In genomic region chr9:136365775-136366223, GRCh38 we compare ENCODE assay signal across 22 cellular contexts. TPM values are rescaled to one million over a fixed set of nuclear protein-coding genes. Genes with fewer than 3 reads are reported as not detected.
A peak's percentile ranks its signal among the peaks of the same experiment; 100 is the strongest.
DNase-seq lines count a peak whose midpoint lies in the region; ATAC-seq and TF ChIP-seq lines count a peak whose summit lies in the region.
"Had no signal": no experiment of that assay in that cellular context is flagged by ENCODE, and none has a peak within 500 bp of the region (broad histone marks: within the 10 kb centered on the region; RNA-seq: fewer than 3 reads in every experiment).

No MANE protein-coding gene starts in this region.

- H3K4me3 ChIP-seq in OCI-LY3 (ENCODE audit: low read length) (no peak overlapping the region), lower lobe of right lung (no peak overlapping the region), BE2C (ENCODE audit: low read depth, low read length) (no peak overlapping the region)
- H3K4me3 ChIP-seq: A549, coronary artery had no signal

- H4K20me1 ChIP-seq in OCI-LY3 (ENCODE audit: insufficient read depth, low read length), result no peaks in the 10 kb centered on the region

- DNase-seq in activated naive CD8-positive, alpha-beta T cell treated with anti-CD3 and anti-CD28 coated beads for 36 hours, result no peak
- DNase-seq in activated naive CD8-positive, alpha-beta T cell treated with anti-CD3 and anti-CD28 coated beads, Interleukin-2, amount 50 U/mL, for 24 hours, result no peak
- DNase-seq in lower lobe of right lung, result peak; percentile 75
- no peak for DNase-seq in BE2C
- no peak for DNase-seq in osteocyte (ENCODE audit: extremely low spot score, unreplicated experiment)
- no peak for DNase-seq in activated naive CD4-positive, alpha-beta T cell treated with anti-CD3 and anti-CD28 coated beads, Interleukin-2, amount 50 U/mL, for 72 hours (ENCODE audit: low spot score in 2 of 2)
- no peak for DNase-seq in stimulated activated naive CD4-positive, alpha-beta T cell treated with Interleukin-2 at 50 U/mL for 16 hours (lab: John Stamatoyannopoulos, UW)
- DNase-seq: activated CD4-positive, alpha-beta T cell treated with anti-CD3 and anti-CD28 coated beads for 36 hours; activated CD8-positive, alpha-beta memory T cell treated with anti-CD3 and anti-CD28 coated beads, Interleukin-2, amount 10 ng/mL, durations not matched to agents 7 days and 5 days; CD4-positive, alpha-beta T cell; DMS153; immature natural killer cell; NCI-H1092; OCI-M1; SHP77 treated with DMSO at 0.1 percent for 48 hours; stimulated activated CD4-positive, alpha-beta T cell treated with anti-CD3 and anti-CD28 coated beads, Interleukin-2, amount 100 ng/mL, for 24 hours; trophoblast cell had no signal

- no peaks in the 10 kb centered on the region for H3K27me3 Mint-ChIP-seq in activated naive CD8-positive, alpha-beta T cell treated with anti-CD3 and anti-CD28 coated beads for 36 hours
- H3K27me3 Mint-ChIP-seq in activated naive CD8-positive, alpha-beta T cell treated with anti-CD3 and anti-CD28 coated beads, Interleukin-2, amount 50 U/mL, for 24 hours, result no peaks in the 10 kb centered on the region
- no peaks in the 10 kb centered on the region for H3K27me3 Mint-ChIP-seq in osteocyte (ENCODE audit: unreplicated experiment)
- H3K27me3 Mint-ChIP-seq: activated CD4-positive, alpha-beta T cell treated with anti-CD3 and anti-CD28 coated beads for 36 hours; activated CD8-positive, alpha-beta memory T cell treated with anti-CD3 and anti-CD28 coated beads, Interleukin-2, amount 10 ng/mL, durations not matched to agents 7 days and 5 days; CD4-positive, alpha-beta T cell; stimulated activated naive CD8-positive, alpha-beta T cell treated with anti-CD3 and anti-CD28 coated beads, Interleukin-15, Interleukin-2, amounts not matched to agents 100 ng/mL and 50 ng/mL, for 24 hours had no signal

- H3K9me3 Mint-ChIP-seq in activated naive CD8-positive, alpha-beta T cell treated with anti-CD3 and anti-CD28 coated beads for 36 hours, result no peaks in the 10 kb centered on the region
- H3K9me3 Mint-ChIP-seq in activated naive CD8-positive, alpha-beta T cell treated with anti-CD3 and anti-CD28 coated beads, Interleukin-2, amount 50 U/mL, for 24 hours, result no peaks in the 10 kb centered on the region
- H3K9me3 Mint-ChIP-seq in osteocyte (ENCODE audit: unreplicated experiment), result no peaks in the 10 kb centered on the region
- H3K9me3 Mint-ChIP-seq in activated naive CD4-positive, alpha-beta T cell treated with anti-CD3 and anti-CD28 coated beads, Interleukin-2, amount 50 U/mL, for 72 hours, result no peaks in the 10 kb centered on the region
- H3K9me3 Mint-ChIP-seq: CD4-positive, alpha-beta T cell; immature natural killer cell; stimulated activated naive CD8-positive, alpha-beta T cell treated with anti-CD3 and anti-CD28 coated beads, Interleukin-15, Interleukin-2, amounts not matched to agents 100 ng/mL and 50 ng/mL, for 24 hours had no signal

- peaks cover 18% of the 10 kb centered on the region for H3K4me1 ChIP-seq in OCI-LY3 (ENCODE audit: low read length)
- H3K4me1 ChIP-seq in lower lobe of right lung, result peaks cover 28% of the 10 kb centered on the region
- peaks cover 39% of the 10 kb centered on the region for H3K4me1 ChIP-seq in BE2C

- peak overlapping the region; percentile 29 for H3K27ac Mint-ChIP-seq in activated naive CD8-positive, alpha-beta T cell treated with anti-CD3 and anti-CD28 coated beads for 36 hours
- H3K27ac Mint-ChIP-seq in activated naive CD8-positive, alpha-beta T cell treated with anti-CD3 and anti-CD28 coated beads, Interleukin-2, amount 50 U/mL, for 24 hours, result no peak overlapping the region
- H3K27ac Mint-ChIP-seq in osteocyte (ENCODE audit: unreplicated experiment), result no peak overlapping the region
- H3K27ac Mint-ChIP-seq in activated naive CD4-positive, alpha-beta T cell treated with anti-CD3 and anti-CD28 coated beads, Interleukin-2, amount 50 U/mL, for 72 hours, result peak overlapping the region in 1 of 2 donors; percentile 40
- H3K27ac Mint-ChIP-seq: activated CD4-positive, alpha-beta T cell treated with anti-CD3 and anti-CD28 coated beads for 36 hours; activated CD8-positive, alpha-beta memory T cell treated with anti-CD3 and anti-CD28 coated beads, Interleukin-2, amount 10 ng/mL, durations not matched to agents 7 days and 5 days; CD4-positive, alpha-beta T cell; immature natural killer cell; stimulated activated naive CD8-positive, alpha-beta T cell treated with anti-CD3 and anti-CD28 coated beads, Interleukin-15, Interleukin-2, amounts not matched to agents 100 ng/mL and 50 ng/mL, for 24 hours had no signal

- H3K79me2 ChIP-seq in OCI-LY3 (ENCODE audit: low read length), result no peaks in the 10 kb centered on the region

- H3K4me1 Mint-ChIP-seq in activated naive CD8-positive, alpha-beta T cell treated with anti-CD3 and anti-CD28 coated beads for 36 hours, result peaks cover 2% of the 10 kb centered on the region
- peaks cover 6% of the 10 kb centered on the region for H3K4me1 Mint-ChIP-seq in activated naive CD8-positive, alpha-beta T cell treated with anti-CD3 and anti-CD28 coated beads, Interleukin-2, amount 50 U/mL, for 24 hours
- peaks cover 2% of the 10 kb centered on the region for H3K4me1 Mint-ChIP-seq in osteocyte (ENCODE audit: unreplicated experiment)

- TF ChIP-seq CTCF in OCI-LY3 (IDR thresholded peaks at IDR 0.05; ENCODE audit: low read depth, low read length) (no peak), lower lobe of right lung (IDR thresholded peaks at IDR 0.05) (no peak), BE2C (IDR thresholded peaks at IDR 0.05; ENCODE audit: low read depth, low read length) (no peak), osteocyte (IDR thresholded peaks at IDR 0.05) (no peak)

- H3K4me3 Mint-ChIP-seq in activated naive CD8-positive, alpha-beta T cell treated with anti-CD3 and anti-CD28 coated beads for 36 hours, result no peak overlapping the region
- H3K4me3 Mint-ChIP-seq in activated naive CD8-positive, alpha-beta T cell treated with anti-CD3 and anti-CD28 coated beads, Interleukin-2, amount 50 U/mL, for 24 hours, result no peak overlapping the region
- no peak overlapping the region for H3K4me3 Mint-ChIP-seq in osteocyte (ENCODE audit: unreplicated experiment)
- H3K4me3 Mint-ChIP-seq: activated CD4-positive, alpha-beta T cell treated with anti-CD3 and anti-CD28 coated beads for 36 hours; activated CD8-positive, alpha-beta memory T cell treated with anti-CD3 and anti-CD28 coated beads, Interleukin-2, amount 10 ng/mL, durations not matched to agents 7 days and 5 days; stimulated activated naive CD8-positive, alpha-beta T cell treated with anti-CD3 and anti-CD28 coated beads, Interleukin-15, Interleukin-2, amounts not matched to agents 100 ng/mL and 50 ng/mL, for 24 hours had no signal

- H2AFZ ChIP-seq in OCI-LY3 (ENCODE audit: low read depth, low read length), result peak overlapping the region; percentile 54; the same call in 1 of the 2 replicates

- no peaks in the 10 kb centered on the region for H3K27me3 ChIP-seq in OCI-LY3 (ENCODE audit: low read depth, low read length)
- no peaks in the 10 kb centered on the region for H3K27me3 ChIP-seq in lower lobe of right lung (ENCODE audit: low read depth)
- H3K27me3 ChIP-seq in BE2C, result no peaks in the 10 kb centered on the region

- H3K36me3 ChIP-seq in OCI-LY3 (replicated peaks; ENCODE audit: low read depth, low read length) (peaks cover 4% of the 10 kb centered on the region), lower lobe of right lung (no peaks in the 10 kb centered on the region), BE2C (peaks cover 9% of the 10 kb centered on the region)

- no peaks in the 10 kb centered on the region for H3K36me3 Mint-ChIP-seq in activated naive CD8-positive, alpha-beta T cell treated with anti-CD3 and anti-CD28 coated beads for 36 hours
- no peaks in the 10 kb centered on the region for H3K36me3 Mint-ChIP-seq in activated naive CD8-positive, alpha-beta T cell treated with anti-CD3 and anti-CD28 coated beads, Interleukin-2, amount 50 U/mL, for 24 hours (ENCODE audit: low read depth)
- H3K36me3 Mint-ChIP-seq in osteocyte (ENCODE audit: unreplicated experiment), result no peaks in the 10 kb centered on the region
- H3K36me3 Mint-ChIP-seq in activated naive CD4-positive, alpha-beta T cell treated with anti-CD3 and anti-CD28 coated beads, Interleukin-2, amount 50 U/mL, for 72 hours, result no peaks in the 10 kb centered on the region
- H3K36me3 Mint-ChIP-seq: activated CD8-positive, alpha-beta memory T cell treated with anti-CD3 and anti-CD28 coated beads, Interleukin-2, amount 10 ng/mL, durations not matched to agents 7 days and 5 days had no signal

- H3K9ac ChIP-seq in OCI-LY3 (ENCODE audit: low read length), result no peak overlapping the region

- H3K4me2 ChIP-seq in OCI-LY3 (ENCODE audit: low read length), result peak overlapping the region; percentile 20
- H3K4me2 ChIP-seq: A549 had no signal

- H3K9me3 ChIP-seq in OCI-LY3 (ENCODE audit: insufficient read depth, low read length) (no peaks in the 10 kb centered on the region), lower lobe of right lung (no peaks in the 10 kb centered on the region), BE2C (no peaks in the 10 kb centered on the region)
- H3K9me3 ChIP-seq: A549 had no signal

- no peak for ATAC-seq in activated naive CD8-positive, alpha-beta T cell treated with anti-CD3 and anti-CD28 coated beads, Interleukin-2, amount 50 U/mL, for 24 hours
- ATAC-seq in lower lobe of right lung, result no peak
- ATAC-seq in activated naive CD4-positive, alpha-beta T cell treated with anti-CD3 and anti-CD28 coated beads, Interleukin-2, amount 50 U/mL, for 72 hours, result no peak
- ATAC-seq: A549; activated CD4-positive, alpha-beta T cell treated with anti-CD3 and anti-CD28 coated beads for 36 hours; activated CD8-positive, alpha-beta memory T cell treated with anti-CD3 and anti-CD28 coated beads, Interleukin-2, amount 10 ng/mL, durations not matched to agents 7 days and 5 days; HCT116 had no signal

- intact Hi-C loops in lower lobe of right lung (cut with DNase I), result no loop called here

- H3K27ac ChIP-seq in OCI-LY3 (ENCODE audit: low read length), result peak overlapping the region; percentile 30; the same call in 1 of the 2 replicates
- peak overlapping the region; percentile 21 for H3K27ac ChIP-seq in lower lobe of right lung
- H3K27ac ChIP-seq: A549, coronary artery had no signal

RNA-seq across cellular contexts. Expression of gene DNLZ, which starts 2.3 kb away (rescaled TPM):
- 10 to 100 TPM; 24.9 to 26.2 TPM for total RNA-seq in activated naive CD8-positive, alpha-beta T cell treated with anti-CD3 and anti-CD28 coated beads for 36 hours
- total RNA-seq in lower lobe of right lung, result 12.9 TPM
- 95.7 TPM for polyA plus RNA-seq in BE2C (2012; ENCODE audit: insufficient read depth, insufficient read length, low read depth)
- 16.6 and 17.6 TPM in 2 replicates for total RNA-seq in osteocyte
- 10 to 100 TPM; 10.6 to 15.6 TPM for total RNA-seq in activated naive CD4-positive, alpha-beta T cell treated with anti-CD3 and anti-CD28 coated beads, Interleukin-2, amount 50 U/mL, for 72 hours

RNA-seq across cellular contexts. Expression of gene CARD9, which starts 7.7 kb away (rescaled TPM):
- total RNA-seq in activated naive CD8-positive, alpha-beta T cell treated with anti-CD3 and anti-CD28 coated beads for 36 hours, result 1 to 10 TPM; 1.5 to 1.8 TPM
- total RNA-seq in lower lobe of right lung (15.0 TPM), osteocyte (0.89 and 0.94 TPM in 2 replicates)
- polyA plus RNA-seq in BE2C (2012; ENCODE audit: insufficient read depth, insufficient read length, low read depth), result 47.9 TPM
- 1 to 10 TPM; 1.3 to 1.7 TPM for total RNA-seq in activated naive CD4-positive, alpha-beta T cell treated with anti-CD3 and anti-CD28 coated beads, Interleukin-2, amount 50 U/mL, for 72 hours

RNA-seq across cellular contexts. Expression of gene SNAPC4, which starts 34.2 kb away (rescaled TPM):
- 10 to 100 TPM; 25.2 to 28.0 TPM for total RNA-seq in activated naive CD8-positive, alpha-beta T cell treated with anti-CD3 and anti-CD28 coated beads for 36 hours
- total RNA-seq in lower lobe of right lung, result 7.4 TPM
- polyA plus RNA-seq in BE2C (2012; ENCODE audit: insufficient read depth, insufficient read length, low read depth), result 56.9 TPM
- total RNA-seq in osteocyte, result 8.9 and 9.9 TPM in 2 replicates
- total RNA-seq in activated naive CD4-positive, alpha-beta T cell treated with anti-CD3 and anti-CD28 coated beads, Interleukin-2, amount 50 U/mL, for 72 hours, result 10 to 100 TPM; 12.5 to 16.7 TPM

RNA-seq across cellular contexts. Expression of gene GPSM1, which starts 38.5 kb away (rescaled TPM):
- total RNA-seq in activated naive CD8-positive, alpha-beta T cell treated with anti-CD3 and anti-CD28 coated beads for 36 hours, result 10 to 100 TPM in 1 of 2 experiments, 1 to 10 TPM in 1; 9.1 to 11.0 TPM
- total RNA-seq in lower lobe of right lung, result 19.2 TPM
- polyA plus RNA-seq in BE2C (2012; ENCODE audit: insufficient read depth, insufficient read length, low read depth), result 131 TPM
- total RNA-seq in osteocyte, result 32.5 and 37.1 TPM in 2 replicates
- 10 to 100 TPM in 1 of 2 donors, 1 to 10 TPM in 1; 8.5 to 12.3 TPM for total RNA-seq in activated naive CD4-positive, alpha-beta T cell treated with anti-CD3 and anti-CD28 coated beads, Interleukin-2, amount 50 U/mL, for 72 hours

RNA-seq across cellular contexts. Expression of gene ENTR1, which starts 44.6 kb away (rescaled TPM):
- total RNA-seq in activated naive CD8-positive, alpha-beta T cell treated with anti-CD3 and anti-CD28 coated beads for 36 hours, result 10 to 100 TPM; 55.4 to 58.2 TPM
- total RNA-seq in lower lobe of right lung, result 34.3 TPM
- 253 TPM for polyA plus RNA-seq in BE2C (2012; ENCODE audit: insufficient read depth, insufficient read length, low read depth)
- 54.8 and 57.9 TPM in 2 replicates for total RNA-seq in osteocyte
- 10 to 100 TPM; 52.2 to 75.4 TPM for total RNA-seq in activated naive CD4-positive, alpha-beta T cell treated with anti-CD3 and anti-CD28 coated beads, Interleukin-2, amount 50 U/mL, for 72 hours
